ENCODE assay signal across 22 cellular contexts in genomic region chr7:129911790-129912189, GRCh38.
"Had no signal": no experiment of that assay in that cellular context is flagged by ENCODE, and none has a peak within 500 bp of the region (broad histone marks: within the 10 kb centered on the region; RNA-seq: fewer than 3 reads in every experiment).

No MANE protein-coding gene starts in this region.

- ATAC-seq: activated CD8-positive, alpha-beta memory T cell treated with anti-CD3 and anti-CD28 coated beads, Interleukin-2, amount 10 ng/mL, durations not matched to agents 7 days and 5 days; stimulated activated naive CD8-positive, alpha-beta T cell treated with anti-CD3 and anti-CD28 coated beads, Interleukin-15, amount 100 ng/mL, for 72 hours had no signal

- H3K27ac Mint-ChIP-seq: activated B cell treated with CpG ODN at 0.5 μM for 24 hours; activated CD4-positive, alpha-beta memory T cell treated with anti-CD3 and anti-CD28 coated beads, Interleukin-2, amount 10 ng/mL, durations not matched to agents 7 days and 5 days; activated CD8-positive, alpha-beta memory T cell treated with anti-CD3 and anti-CD28 coated beads, Interleukin-2, amount 10 ng/mL, durations not matched to agents 7 days and 5 days; activated naive CD4-positive, alpha-beta T cell treated with anti-CD3 and anti-CD28 coated beads, Interleukin-2, amount 10 ng/mL, durations not matched to agents 7 days and 5 days; progenitor cell of endocrine pancreas; stimulated activated naive CD8-positive, alpha-beta T cell treated with anti-CD3 and anti-CD28 coated beads, Interleukin-15, amount 100 ng/mL, for 72 hours had no signal

- H3K27ac ChIP-seq: adrenal gland, cardiac muscle cell, right atrium auricular region, suprapubic skin, transverse colon, uterus had no signal

- FAIRE-seq: keratinocyte had no signal

- H3K9me3 ChIP-seq: adrenal gland, right atrium auricular region, suprapubic skin, transverse colon, uterus had no signal

- H3K27me3 Mint-ChIP-seq: activated B cell treated with CpG ODN at 0.5 μM for 24 hours; activated CD4-positive, alpha-beta memory T cell treated with anti-CD3 and anti-CD28 coated beads, Interleukin-2, amount 10 ng/mL, durations not matched to agents 7 days and 5 days; activated CD8-positive, alpha-beta memory T cell treated with anti-CD3 and anti-CD28 coated beads, Interleukin-2, amount 10 ng/mL, durations not matched to agents 7 days and 5 days; activated naive CD4-positive, alpha-beta T cell treated with anti-CD3 and anti-CD28 coated beads, Interleukin-2, amount 10 ng/mL, durations not matched to agents 7 days and 5 days; progenitor cell of endocrine pancreas; stimulated activated naive CD8-positive, alpha-beta T cell treated with anti-CD3 and anti-CD28 coated beads, Interleukin-15, amount 100 ng/mL, for 72 hours had no signal

- DNase-seq: activated B cell treated with CpG ODN at 0.5 μM for 24 hours; activated CD4-positive, alpha-beta memory T cell treated with anti-CD3 and anti-CD28 coated beads, Interleukin-2, amount 10 ng/mL, durations not matched to agents 7 days and 5 days; activated CD4-positive, alpha-beta T cell treated with anti-CD3 and anti-CD28 coated beads for 4 hours; activated CD8-positive, alpha-beta memory T cell treated with anti-CD3 and anti-CD28 coated beads, Interleukin-2, amount 10 ng/mL, durations not matched to agents 7 days and 5 days; activated effector memory CD4-positive, alpha-beta T cell treated with Interleukin-2 at 50 U/mL for 16 hours; activated naive CD4-positive, alpha-beta T cell treated with anti-CD3 and anti-CD28 coated beads, Interleukin-2, amount 10 ng/mL, durations not matched to agents 7 days and 5 days; adrenal gland; dermis blood vessel endothelial cell; foreskin melanocyte; glutamatergic neuron; hippocampal formation; stimulated activated CD4-positive, alpha-beta T cell treated with anti-CD3 and anti-CD28 coated beads, Interleukin-2, amount 100 ng/mL, for 48 hours; stimulated activated naive CD8-positive, alpha-beta T cell treated with anti-CD3 and anti-CD28 coated beads, Interleukin-15, amount 100 ng/mL, for 72 hours; transverse colon; uterus had no signal

- H3K4me3 Mint-ChIP-seq: activated B cell treated with CpG ODN at 0.5 μM for 24 hours; activated CD4-positive, alpha-beta memory T cell treated with anti-CD3 and anti-CD28 coated beads, Interleukin-2, amount 10 ng/mL, durations not matched to agents 7 days and 5 days; activated CD8-positive, alpha-beta memory T cell treated with anti-CD3 and anti-CD28 coated beads, Interleukin-2, amount 10 ng/mL, durations not matched to agents 7 days and 5 days; activated naive CD4-positive, alpha-beta T cell treated with anti-CD3 and anti-CD28 coated beads, Interleukin-2, amount 10 ng/mL, durations not matched to agents 7 days and 5 days; neural crest cell; stimulated activated naive CD8-positive, alpha-beta T cell treated with anti-CD3 and anti-CD28 coated beads, Interleukin-15, amount 100 ng/mL, for 72 hours had no signal

- H3K9me3 Mint-ChIP-seq: neural crest cell had no signal

- H3K27me3 ChIP-seq: adrenal gland, cardiac muscle cell, right atrium auricular region, suprapubic skin, transverse colon, uterus had no signal

- H3K4me3 ChIP-seq: adrenal gland, cardiac muscle cell, lung, right atrium auricular region, suprapubic skin, transverse colon, uterus had no signal

- H3K36me3 ChIP-seq: adrenal gland, cardiac muscle cell, suprapubic skin, transverse colon, uterus had no signal
